Comparison of ENCODE assay signal across 1 cellular context in the genomic region with DNA sequence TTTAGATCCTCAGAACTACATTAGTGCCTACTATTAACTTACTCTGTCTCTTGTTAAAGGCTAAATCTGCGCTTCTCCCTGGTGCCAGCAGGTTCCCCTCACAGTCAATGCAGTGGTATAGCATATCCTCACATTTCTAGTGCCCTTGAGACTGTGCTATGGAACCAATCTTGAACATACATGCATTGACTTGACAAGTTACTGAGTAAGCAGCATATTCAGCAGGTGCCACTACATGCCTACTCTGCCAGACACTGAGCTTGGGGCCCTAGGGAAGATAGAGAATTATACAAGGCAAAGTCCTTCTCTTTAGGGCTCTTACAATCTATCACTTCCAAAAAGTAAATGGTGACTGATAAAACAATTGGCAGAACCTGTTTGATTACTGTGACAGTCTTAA.
TF ChIP-seq lines count a peak whose summit lies in the region.

No MANE protein-coding gene starts in this region.

TF ChIP-seq in H1, 55 proteins besides CTCF, POLR2A, EP300 and RAD21:
- TF ChIP-seq RFX5 (IDR thresholded peaks at IDR 0.05; ENCODE audit: borderline replicate concordance, low read depth, low read length) (no peak), POU5F1 (IDR thresholded peaks at IDR 0.05; ENCODE audit: low read depth, low read length) (no peak), CEBPB (IDR thresholded peaks at IDR 0.05; ENCODE audit: low read depth, low read length) (no peak), SAP30 (IDR thresholded peaks at IDR 0.05; ENCODE audit: insufficient read depth, insufficient replicate concordance, low read length) (no peak), SRF (IDR thresholded peaks at IDR 0.05; ENCODE audit: low read depth, low read length) (no peak), GABPA (IDR thresholded peaks at IDR 0.05; ENCODE audit: borderline replicate concordance, insufficient read depth, low read length) (no peak), EZH2 (IDR thresholded peaks at IDR 0.05; ENCODE audit: low read depth, low read length, severe bottlenecking) (no peak), RBBP5 (IDR thresholded peaks at IDR 0.05; ENCODE audit: borderline replicate concordance, low read depth, low read length) (no peak), HDAC2 (IDR thresholded peaks at IDR 0.05; ENCODE audit: borderline replicate concordance in 1 of 2, low read depth in 2 of 2, low read length in 2 of 2) (no peak), SIN3A (conservative IDR thresholded peaks at IDR 0.05 in 1 of 2, IDR thresholded peaks at IDR 0.05 in 1 of 2; ENCODE audit: low read depth in 1 of 2, low read length in 2 of 2) (no peak), BCL11A (IDR thresholded peaks at IDR 0.05; ENCODE audit: low read depth in 2 of 2, low read length in 2 of 2) (no peak), BACH1 (IDR thresholded peaks at IDR 0.05; ENCODE audit: low read length) (no peak)
- TF ChIP-seq, protein P1, sequence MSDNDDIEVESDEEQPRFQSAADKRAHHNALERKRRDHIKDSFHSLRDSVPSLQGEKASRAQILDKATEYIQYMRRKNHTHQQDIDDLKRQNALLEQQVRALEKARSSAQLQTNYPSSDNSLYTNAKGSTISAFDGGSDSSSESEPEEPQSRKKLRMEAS (IDR thresholded peaks at IDR 0.05), result no peak
- TF ChIP-seq, protein P2, sequence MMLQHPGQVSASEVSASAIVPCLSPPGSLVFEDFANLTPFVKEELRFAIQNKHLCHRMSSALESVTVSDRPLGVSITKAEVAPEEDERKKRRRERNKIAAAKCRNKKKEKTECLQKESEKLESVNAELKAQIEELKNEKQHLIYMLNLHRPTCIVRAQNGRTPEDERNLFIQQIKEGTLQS (IDR thresholded peaks at IDR 0.05; ENCODE audit: insufficient read depth, low read depth, low read length), result no peak
TF ChIP-seq in H1: peak in this region for 0.
